In genomic region chr3:194559530-194559929, GRCh38 we compare ENCODE assay signal across 2 cellular contexts.
TF ChIP-seq lines count a peak whose summit lies in the region.

No MANE protein-coding gene starts in this region.

TF ChIP-seq in IMR-90, 13 proteins besides CTCF, POLR2A, EP300 and RAD21 (continued from another document):
- TF ChIP-seq ELK1 (IDR thresholded peaks at IDR 0.05; ENCODE audit: borderline replicate concordance, low read depth, low read length) (no peak), RFX5 (IDR thresholded peaks at IDR 0.05; ENCODE audit: low read depth, low read length) (no peak)
TF ChIP-seq in IMR-90: peak in this region for 0.

TF ChIP-seq in liver, 16 proteins besides CTCF, POLR2A, EP300 and RAD21 (continued from another document):
- TF ChIP-seq MAX (IDR thresholded peaks at IDR 0.05) = no peak
- no peak for TF ChIP-seq HNF4G (IDR thresholded peaks at IDR 0.05)
- TF ChIP-seq SP1 (IDR thresholded peaks at IDR 0.05) = no peak
- TF ChIP-seq, protein P1, sequence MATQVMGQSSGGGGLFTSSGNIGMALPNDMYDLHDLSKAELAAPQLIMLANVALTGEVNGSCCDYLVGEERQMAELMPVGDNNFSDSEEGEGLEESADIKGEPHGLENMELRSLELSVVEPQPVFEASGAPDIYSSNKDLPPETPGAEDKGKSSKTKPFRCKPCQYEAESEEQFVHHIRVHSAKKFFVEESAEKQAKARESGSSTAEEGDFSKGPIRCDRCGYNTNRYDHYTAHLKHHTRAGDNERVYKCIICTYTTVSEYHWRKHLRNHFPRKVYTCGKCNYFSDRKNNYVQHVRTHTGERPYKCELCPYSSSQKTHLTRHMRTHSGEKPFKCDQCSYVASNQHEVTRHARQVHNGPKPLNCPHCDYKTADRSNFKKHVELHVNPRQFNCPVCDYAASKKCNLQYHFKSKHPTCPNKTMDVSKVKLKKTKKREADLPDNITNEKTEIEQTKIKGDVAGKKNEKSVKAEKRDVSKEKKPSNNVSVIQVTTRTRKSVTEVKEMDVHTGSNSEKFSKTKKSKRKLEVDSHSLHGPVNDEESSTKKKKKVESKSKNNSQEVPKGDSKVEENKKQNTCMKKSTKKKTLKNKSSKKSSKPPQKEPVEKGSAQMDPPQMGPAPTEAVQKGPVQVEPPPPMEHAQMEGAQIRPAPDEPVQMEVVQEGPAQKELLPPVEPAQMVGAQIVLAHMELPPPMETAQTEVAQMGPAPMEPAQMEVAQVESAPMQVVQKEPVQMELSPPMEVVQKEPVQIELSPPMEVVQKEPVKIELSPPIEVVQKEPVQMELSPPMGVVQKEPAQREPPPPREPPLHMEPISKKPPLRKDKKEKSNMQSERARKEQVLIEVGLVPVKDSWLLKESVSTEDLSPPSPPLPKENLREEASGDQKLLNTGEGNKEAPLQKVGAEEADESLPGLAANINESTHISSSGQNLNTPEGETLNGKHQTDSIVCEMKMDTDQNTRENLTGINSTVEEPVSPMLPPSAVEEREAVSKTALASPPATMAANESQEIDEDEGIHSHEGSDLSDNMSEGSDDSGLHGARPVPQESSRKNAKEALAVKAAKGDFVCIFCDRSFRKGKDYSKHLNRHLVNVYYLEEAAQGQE (IDR thresholded peaks at IDR 0.05) = no peak
- TF ChIP-seq RXRA (IDR thresholded peaks at IDR 0.05) = no peak
- no peak for TF ChIP-seq NR2F2 (IDR thresholded peaks at IDR 0.05)
- no peak for TF ChIP-seq YY1 (IDR thresholded peaks at IDR 0.05)
